In genomic region chr4:25892796-25893195, GRCh38 we compare ENCODE assay signal across 35 cellular contexts.
"Had no signal": no experiment of that assay in that cellular context is flagged by ENCODE, and none has a peak within 500 bp of the region (broad histone marks: within the 10 kb centered on the region; RNA-seq: fewer than 3 reads in every experiment).

No MANE protein-coding gene starts in this region.

- DNase-seq: activated CD4-positive, alpha-beta memory T cell treated with anti-CD3 and anti-CD28 coated beads for 36 hours; activated CD4-positive, alpha-beta T cell treated with anti-CD3 and anti-CD28 coated beads for 36 hours; activated CD4-positive, alpha-beta T cell treated with anti-CD3 and anti-CD28 coated beads, Interleukin-2, amount 10 ng/mL, durations not matched to agents 24 days and 14 days; activated CD4-positive, CD25-positive, alpha-beta regulatory T cell; activated CD4-positive, CD25-positive, alpha-beta regulatory T cell treated with anti-CD3 and anti-CD28 coated beads, Interleukin-2, amount 50 U/mL, for 72 hours; activated CD8-positive, alpha-beta memory T cell treated with anti-CD3 and anti-CD28 coated beads, Interleukin-2, amount 10 ng/mL, durations not matched to agents 7 days and 5 days; activated CD8-positive, alpha-beta memory T cell treated with anti-CD3 and anti-CD28 coated beads, Interleukin-2, amount 50 U/mL, for 4 hours; activated CD8-positive, alpha-beta T cell treated with anti-CD3 and anti-CD28 coated beads, Interleukin-2, amount 10 ng/mL, durations not matched to agents 7 days and 5 days; activated effector memory CD4-positive, alpha-beta T cell treated with anti-CD3 and anti-CD28 coated beads, Interleukin-2, amount 50 U/mL, for 16 hours; activated naive CD4-positive, alpha-beta T cell treated with anti-CD3 and anti-CD28 coated beads for 36 hours; activated naive CD8-positive, alpha-beta T cell treated with anti-CD3 and anti-CD28 coated beads for 36 hours; activated naive CD8-positive, alpha-beta T cell treated with anti-CD3 and anti-CD28 coated beads, Interleukin-2, amount 50 U/mL, for 24 hours; activated T-cell treated with anti-CD3 and anti-CD28 coated beads, Interleukin-2, amount 50 U/mL, for 1 hour; activated T-cell treated with anti-CD3 and anti-CD28 coated beads, Interleukin-2, amount 50 U/mL, for 48 hours; adrenal gland; amygdala; aorta; body of pancreas; central memory CD4-positive, alpha-beta T cell; cerebellar nuclear complex; colonic mucosa; effector CD8-positive, alpha-beta T cell; esophagus squamous epithelium; foreskin melanocyte; T-helper 1 cell; T-helper 17 cell; T1000 had no signal

- H3K27me3 ChIP-seq: adrenal gland, body of pancreas, colonic mucosa, gastroesophageal sphincter had no signal

- ATAC-seq: activated CD4-positive, alpha-beta T cell treated with anti-CD3 and anti-CD28 coated beads for 36 hours; activated CD8-positive, alpha-beta memory T cell treated with anti-CD3 and anti-CD28 coated beads, Interleukin-2, amount 10 ng/mL, durations not matched to agents 7 days and 5 days; activated CD8-positive, alpha-beta T cell treated with anti-CD3 and anti-CD28 coated beads, Interleukin-2, amount 10 ng/mL, durations not matched to agents 7 days and 5 days; activated naive CD8-positive, alpha-beta T cell treated with anti-CD3 and anti-CD28 coated beads, Interleukin-2, amount 50 U/mL, for 24 hours; body of pancreas; gastroesophageal sphincter; T-helper 17 cell had no signal

- H3K27me3 Mint-ChIP-seq: activated CD4-positive, alpha-beta memory T cell treated with anti-CD3 and anti-CD28 coated beads for 36 hours; activated CD4-positive, alpha-beta T cell treated with anti-CD3 and anti-CD28 coated beads for 36 hours; activated CD8-positive, alpha-beta memory T cell treated with anti-CD3 and anti-CD28 coated beads, Interleukin-2, amount 10 ng/mL, durations not matched to agents 7 days and 5 days; activated naive CD4-positive, alpha-beta T cell treated with anti-CD3 and anti-CD28 coated beads, Interleukin-2, amount 50 U/mL, for 24 hours; activated naive CD8-positive, alpha-beta T cell treated with anti-CD3 and anti-CD28 coated beads for 36 hours; activated naive CD8-positive, alpha-beta T cell treated with anti-CD3 and anti-CD28 coated beads, Interleukin-2, amount 50 U/mL, for 24 hours; T-helper 17 cell had no signal

- H3K9me3 Mint-ChIP-seq: activated CD4-positive, alpha-beta memory T cell treated with anti-CD3 and anti-CD28 coated beads for 36 hours; activated CD4-positive, alpha-beta T cell treated with anti-CD3 and anti-CD28 coated beads, Interleukin-2, amount 10 ng/mL, durations not matched to agents 24 days and 14 days; activated naive CD4-positive, alpha-beta T cell treated with anti-CD3 and anti-CD28 coated beads for 36 hours; activated naive CD4-positive, alpha-beta T cell treated with anti-CD3 and anti-CD28 coated beads, Interleukin-2, amount 50 U/mL, for 24 hours; activated naive CD8-positive, alpha-beta T cell treated with anti-CD3 and anti-CD28 coated beads for 36 hours; activated naive CD8-positive, alpha-beta T cell treated with anti-CD3 and anti-CD28 coated beads, Interleukin-2, amount 50 U/mL, for 24 hours; activated T-helper 1 cell treated with anti-CD3 and anti-CD28 coated beads, Interleukin-12 subunit alpha, Interleukin-12 subunit beta, Interleukin-2, Interleukin-4 antibody, amounts not matched to agents 30 ng/mL and 10 ng/mL and 1 ng/mL, durations not matched to agents 14 hours and 24 hours and 36 hours; activated T-helper 2 cell treated with anti-CD3 and anti-CD28 coated beads, Interferon-gamma antibody, Interleukin-2, Interleukin-4, amounts not matched to agents 10 μg/mL and 5 μg/mL and 100 μg/mL, durations not matched to agents 14 hours and 24 hours and 36 hours; T-helper 2 cell treated with Interferon-gamma antibody and Interleukin-4, amounts not matched to agents 5 μg/mL and 100 μg/mL, for 36 hours had no signal

- H3K4me1 Mint-ChIP-seq: activated CD4-positive, alpha-beta T cell treated with anti-CD3 and anti-CD28 coated beads for 36 hours; activated CD4-positive, alpha-beta T cell treated with anti-CD3 and anti-CD28 coated beads, Interleukin-2, amount 10 ng/mL, durations not matched to agents 24 days and 14 days; activated CD8-positive, alpha-beta memory T cell treated with anti-CD3 and anti-CD28 coated beads, Interleukin-2, amount 10 ng/mL, durations not matched to agents 7 days and 5 days; activated naive CD4-positive, alpha-beta T cell treated with anti-CD3 and anti-CD28 coated beads, Interleukin-2, amount 50 U/mL, for 24 hours; activated naive CD8-positive, alpha-beta T cell treated with anti-CD3 and anti-CD28 coated beads for 36 hours; activated naive CD8-positive, alpha-beta T cell treated with anti-CD3 and anti-CD28 coated beads, Interleukin-2, amount 50 U/mL, for 24 hours had no signal

- H3K27ac ChIP-seq: adrenal gland, body of pancreas, colonic mucosa, epithelial cell of prostate, esophagus squamous epithelium, gastroesophageal sphincter had no signal

- H3K36me3 Mint-ChIP-seq: activated CD4-positive, alpha-beta memory T cell treated with anti-CD3 and anti-CD28 coated beads for 36 hours; activated naive CD4-positive, alpha-beta T cell treated with anti-CD3 and anti-CD28 coated beads, Interleukin-2, amount 50 U/mL, for 24 hours; activated naive CD8-positive, alpha-beta T cell treated with anti-CD3 and anti-CD28 coated beads for 36 hours had no signal

- H3K27ac Mint-ChIP-seq: activated CD4-positive, alpha-beta memory T cell treated with anti-CD3 and anti-CD28 coated beads for 36 hours; activated CD4-positive, alpha-beta T cell treated with anti-CD3 and anti-CD28 coated beads for 36 hours; activated CD4-positive, alpha-beta T cell treated with anti-CD3 and anti-CD28 coated beads, Interleukin-2, amount 10 ng/mL, durations not matched to agents 24 days and 14 days; activated CD8-positive, alpha-beta memory T cell treated with anti-CD3 and anti-CD28 coated beads, Interleukin-2, amount 10 ng/mL, durations not matched to agents 7 days and 5 days; activated CD8-positive, alpha-beta T cell treated with anti-CD3 and anti-CD28 coated beads, Interleukin-2, amount 10 ng/mL, durations not matched to agents 7 days and 5 days; activated naive CD4-positive, alpha-beta T cell treated with anti-CD3 and anti-CD28 coated beads for 36 hours; activated naive CD4-positive, alpha-beta T cell treated with anti-CD3 and anti-CD28 coated beads, Interleukin-2, amount 50 U/mL, for 24 hours; activated naive CD8-positive, alpha-beta T cell treated with anti-CD3 and anti-CD28 coated beads for 36 hours; activated naive CD8-positive, alpha-beta T cell treated with anti-CD3 and anti-CD28 coated beads, Interleukin-2, amount 50 U/mL, for 24 hours; activated T-helper 1 cell treated with anti-CD3 and anti-CD28 coated beads, Interleukin-12 subunit alpha, Interleukin-12 subunit beta, Interleukin-2, Interleukin-4 antibody, amounts not matched to agents 30 ng/mL and 10 ng/mL and 1 ng/mL, durations not matched to agents 14 hours and 24 hours and 36 hours; activated T-helper 2 cell treated with anti-CD3 and anti-CD28 coated beads, Interferon-gamma antibody, Interleukin-2, Interleukin-4, amounts not matched to agents 10 μg/mL and 5 μg/mL and 100 μg/mL, durations not matched to agents 14 hours and 24 hours and 36 hours; T-helper 17 cell; T-helper 2 cell treated with Interferon-gamma antibody and Interleukin-4, amounts not matched to agents 5 μg/mL and 100 μg/mL, for 36 hours had no signal

- H3K4me3 Mint-ChIP-seq: activated CD4-positive, alpha-beta memory T cell treated with anti-CD3 and anti-CD28 coated beads for 36 hours; activated CD4-positive, alpha-beta T cell treated with anti-CD3 and anti-CD28 coated beads for 36 hours; activated CD4-positive, alpha-beta T cell treated with anti-CD3 and anti-CD28 coated beads, Interleukin-2, amount 10 ng/mL, durations not matched to agents 24 days and 14 days; activated CD8-positive, alpha-beta memory T cell treated with anti-CD3 and anti-CD28 coated beads, Interleukin-2, amount 10 ng/mL, durations not matched to agents 7 days and 5 days; activated CD8-positive, alpha-beta T cell treated with anti-CD3 and anti-CD28 coated beads, Interleukin-2, amount 10 ng/mL, durations not matched to agents 7 days and 5 days; activated naive CD4-positive, alpha-beta T cell treated with anti-CD3 and anti-CD28 coated beads for 36 hours; activated naive CD4-positive, alpha-beta T cell treated with anti-CD3 and anti-CD28 coated beads, Interleukin-2, amount 50 U/mL, for 24 hours; activated naive CD8-positive, alpha-beta T cell treated with anti-CD3 and anti-CD28 coated beads for 36 hours; activated naive CD8-positive, alpha-beta T cell treated with anti-CD3 and anti-CD28 coated beads, Interleukin-2, amount 50 U/mL, for 24 hours; activated T-helper 1 cell treated with anti-CD3 and anti-CD28 coated beads, Interleukin-12 subunit alpha, Interleukin-12 subunit beta, Interleukin-2, Interleukin-4 antibody, amounts not matched to agents 30 ng/mL and 10 ng/mL and 1 ng/mL, durations not matched to agents 14 hours and 24 hours and 36 hours; T-helper 17 cell; T-helper 2 cell treated with Interferon-gamma antibody and Interleukin-4, amounts not matched to agents 5 μg/mL and 100 μg/mL, for 36 hours had no signal

- H3K4me1 ChIP-seq: adrenal gland, colonic mucosa, esophagus squamous epithelium, gastroesophageal sphincter had no signal

- H3K4me3 ChIP-seq: adrenal gland, body of pancreas, colonic mucosa, esophagus squamous epithelium, gastroesophageal sphincter had no signal

- H3K9me3 ChIP-seq: adrenal gland, body of pancreas, colonic mucosa, esophagus squamous epithelium, gastroesophageal sphincter had no signal

- FAIRE-seq: endometrium, endothelial cell of umbilical vein had no signal

- H3K36me3 ChIP-seq: adrenal gland, colonic mucosa, esophagus squamous epithelium, gastroesophageal sphincter had no signal
